ENCODE assay signal across 1 cellular context in the genomic region with DNA sequence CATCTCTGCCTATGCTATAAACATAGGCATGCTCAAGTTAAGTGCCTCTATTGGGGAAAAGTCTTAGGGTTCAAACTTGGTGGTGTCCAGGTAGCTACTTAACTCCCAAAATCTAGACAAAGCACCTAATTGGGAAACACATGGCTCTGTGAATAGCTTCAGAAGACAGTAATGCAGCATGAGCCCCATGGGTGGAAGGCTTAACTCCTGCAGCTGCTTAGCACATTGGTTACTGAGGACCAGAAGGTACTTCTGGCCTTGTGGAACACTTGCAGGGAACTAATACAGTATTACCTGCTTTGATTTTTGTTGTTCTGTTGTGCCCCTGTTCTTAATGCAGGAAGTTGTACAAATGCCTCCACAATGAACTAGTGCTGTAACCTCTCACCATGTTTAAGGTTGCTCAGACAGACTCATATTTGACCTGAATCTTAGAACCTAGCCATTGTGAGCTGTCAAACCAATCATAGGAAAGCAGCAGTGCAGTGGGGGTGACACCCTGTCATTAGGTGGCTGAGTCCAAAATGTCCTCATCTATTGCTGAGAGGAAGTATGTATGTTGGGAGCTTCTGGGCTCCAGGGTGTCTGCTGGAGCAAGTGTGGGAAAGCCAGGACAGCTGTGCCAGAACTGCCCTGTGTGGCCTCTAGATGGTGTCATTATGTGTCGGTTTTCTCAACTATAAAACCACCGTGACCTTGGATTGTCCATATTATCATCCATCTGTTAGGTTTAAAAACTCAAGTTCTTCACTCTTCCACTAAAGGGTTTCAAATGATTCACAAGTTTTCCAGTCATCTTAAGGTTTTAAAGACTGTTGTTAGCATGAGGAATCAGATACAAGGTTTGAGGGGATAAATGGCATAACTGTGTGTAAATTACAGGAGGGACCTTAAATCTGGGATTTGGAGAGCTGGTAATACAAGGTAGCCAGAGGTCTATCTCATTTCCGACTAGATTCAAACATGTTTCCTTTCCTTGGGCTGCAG.
A peak's percentile ranks its signal among the peaks of the same experiment; 100 is the strongest.
TF ChIP-seq lines count a peak whose summit lies in the region.

No MANE protein-coding gene starts in this region.

TF ChIP-seq in K562, 482 proteins besides CTCF, POLR2A, EP300 and RAD21 (continued from another document and continues in another):
- TF ChIP-seq, protein P1, sequence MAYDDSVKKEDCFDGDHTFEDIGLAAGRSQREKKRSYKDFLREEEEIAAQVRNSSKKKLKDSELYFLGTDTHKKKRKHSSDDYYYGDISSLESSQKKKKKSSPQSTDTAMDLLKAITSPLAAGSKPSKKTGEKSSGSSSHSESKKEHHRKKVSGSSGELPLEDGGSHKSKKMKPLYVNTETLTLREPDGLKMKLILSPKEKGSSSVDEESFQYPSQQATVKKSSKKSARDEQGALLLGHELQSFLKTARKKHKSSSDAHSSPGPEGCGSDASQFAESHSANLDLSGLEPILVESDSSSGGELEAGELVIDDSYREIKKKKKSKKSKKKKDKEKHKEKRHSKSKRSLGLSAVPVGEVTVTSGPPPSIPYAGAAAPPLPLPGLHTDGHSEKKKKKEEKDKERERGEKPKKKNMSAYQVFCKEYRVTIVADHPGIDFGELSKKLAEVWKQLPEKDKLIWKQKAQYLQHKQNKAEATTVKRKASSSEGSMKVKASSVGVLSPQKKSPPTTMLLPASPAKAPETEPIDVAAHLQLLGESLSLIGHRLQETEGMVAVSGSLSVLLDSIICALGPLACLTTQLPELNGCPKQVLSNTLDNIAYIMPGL (CRISPR knock-in tag; IDR thresholded peaks at IDR 0.05) = no peak
- TF ChIP-seq SRF (CRISPR knock-in tag; IDR thresholded peaks at IDR 0.05) (0 out of 4 replicates have a peak, but pooled peaks of 1 of the 2 experiments have one; percentile 27), ARID2 (IDR thresholded peaks at IDR 0.05) (no peak), CBX3 (IDR thresholded peaks at IDR 0.05; ENCODE audit: borderline replicate concordance in 1 of 2, low read length in 2 of 2) (no peak), ARID3A (IDR thresholded peaks at IDR 0.05; ENCODE audit: borderline replicate concordance, low read depth, low read length) (peak; percentile 70; the same call in 1 of the 2 replicates), BCL6 (CRISPR knock-in tag; IDR thresholded peaks at IDR 0.05) (no peak), ZNF174 (CRISPR knock-in tag; IDR thresholded peaks at IDR 0.05) (no peak), ZNF764 (CRISPR knock-in tag; IDR thresholded peaks at IDR 0.05; ENCODE audit: low read depth) (no peak), TEAD2 (tag; IDR thresholded peaks at IDR 0.05) (peak; percentile 47; the same call in 1 of the 2 replicates), MLX (CRISPR knock-in tag; conservative IDR thresholded peaks at IDR 0.05) (no peak), RHOXF2B (CRISPR knock-in tag; conservative IDR thresholded peaks at IDR 0.05) (no peak), SPI1 (IDR thresholded peaks at IDR 0.05; ENCODE audit: borderline replicate concordance, low read depth, low read length) (peak; percentile 16; the same call in 1 of the 2 replicates), TBP (optimal IDR thresholded peaks at IDR 0.05; ENCODE audit: low read depth, low read length) (no peak), ZNF217 (CRISPR knock-in tag; IDR thresholded peaks at IDR 0.05) (no peak), GABPB1 (CRISPR knock-in tag; IDR thresholded peaks at IDR 0.05) (no peak), NFIC (IDR thresholded peaks at IDR 0.05) (0 out of 2 replicates have a peak, but pooled peaks have one; percentile 13), ZNF780A (CRISPR knock-in tag; IDR thresholded peaks at IDR 0.05) (no peak), MAZ (CRISPR knock-in tag; conservative IDR thresholded peaks at IDR 0.05 in 1 of 2, IDR thresholded peaks at IDR 0.05 in 1 of 2) (peak in 1 of 2 experiments; percentile 39; a peak in 1 of 4 replicates), DEAF1 (CRISPR knock-in tag; IDR thresholded peaks at IDR 0.05) (0 out of 2 replicates have a peak, but pooled peaks have one; percentile 51), ZNF668 (CRISPR knock-in tag; IDR thresholded peaks at IDR 0.05) (0 out of 2 replicates have a peak, but pooled peaks have one; percentile 46), XRCC3 (IDR thresholded peaks at IDR 0.05) (no peak), XRCC4 (IDR thresholded peaks at IDR 0.05; ENCODE audit: extremely low read depth, insufficient read depth, insufficient read length) (no peak), NR1H2 (CRISPR knock-in tag; IDR thresholded peaks at IDR 0.05) (no peak), SUPT5H (IDR thresholded peaks at IDR 0.05) (no peak), NRF1 (conservative IDR thresholded peaks at IDR 0.05 in 1 of 2, IDR thresholded peaks at IDR 0.05 in 1 of 2) (peak in 1 of 2 experiments; percentile 17; a peak in 1 of 4 replicates), TAL1 (IDR thresholded peaks at IDR 0.05) (no peak), PCBP2 (IDR thresholded peaks at IDR 0.05; ENCODE audit: low read depth, low read length, poor library complexity, severe bottlenecking) (no peak), NFXL1 (CRISPR knock-in tag; IDR thresholded peaks at IDR 0.05) (no peak), COPS2 (conservative IDR thresholded peaks at IDR 0.05) (no peak), ZNF263 (CRISPR knock-in tag; IDR thresholded peaks at IDR 0.05; ENCODE audit: borderline replicate concordance) (no peak), ESRRA (IDR thresholded peaks at IDR 0.05; ENCODE audit: borderline replicate concordance, low read depth) (peak; percentile 96), LEF1 (IDR thresholded peaks at IDR 0.05) (peak; percentile 6; the same call in 1 of the 2 replicates), RBBP5 (IDR thresholded peaks at IDR 0.05; ENCODE audit: borderline replicate concordance, insufficient read depth, low read length, poor library complexity, severe bottlenecking) (peak; percentile 4), POLR2AphosphoS2 (IDR thresholded peaks at IDR 0.05; ENCODE audit: low read length) (no peak), KLF13 (tag; IDR thresholded peaks at IDR 0.05; ENCODE audit: borderline replicate concordance, low read depth) (no peak)
- TF ChIP-seq, protein P2, sequence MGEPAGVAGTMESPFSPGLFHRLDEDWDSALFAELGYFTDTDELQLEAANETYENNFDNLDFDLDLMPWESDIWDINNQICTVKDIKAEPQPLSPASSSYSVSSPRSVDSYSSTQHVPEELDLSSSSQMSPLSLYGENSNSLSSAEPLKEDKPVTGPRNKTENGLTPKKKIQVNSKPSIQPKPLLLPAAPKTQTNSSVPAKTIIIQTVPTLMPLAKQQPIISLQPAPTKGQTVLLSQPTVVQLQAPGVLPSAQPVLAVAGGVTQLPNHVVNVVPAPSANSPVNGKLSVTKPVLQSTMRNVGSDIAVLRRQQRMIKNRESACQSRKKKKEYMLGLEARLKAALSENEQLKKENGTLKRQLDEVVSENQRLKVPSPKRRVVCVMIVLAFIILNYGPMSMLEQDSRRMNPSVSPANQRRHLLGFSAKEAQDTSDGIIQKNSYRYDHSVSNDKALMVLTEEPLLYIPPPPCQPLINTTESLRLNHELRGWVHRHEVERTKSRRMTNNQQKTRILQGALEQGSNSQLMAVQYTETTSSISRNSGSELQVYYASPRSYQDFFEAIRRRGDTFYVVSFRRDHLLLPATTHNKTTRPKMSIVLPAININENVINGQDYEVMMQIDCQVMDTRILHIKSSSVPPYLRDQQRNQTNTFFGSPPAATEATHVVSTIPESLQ (CRISPR knock-in tag; IDR thresholded peaks at IDR 0.05) = no peak
- TF ChIP-seq, protein P3, sequence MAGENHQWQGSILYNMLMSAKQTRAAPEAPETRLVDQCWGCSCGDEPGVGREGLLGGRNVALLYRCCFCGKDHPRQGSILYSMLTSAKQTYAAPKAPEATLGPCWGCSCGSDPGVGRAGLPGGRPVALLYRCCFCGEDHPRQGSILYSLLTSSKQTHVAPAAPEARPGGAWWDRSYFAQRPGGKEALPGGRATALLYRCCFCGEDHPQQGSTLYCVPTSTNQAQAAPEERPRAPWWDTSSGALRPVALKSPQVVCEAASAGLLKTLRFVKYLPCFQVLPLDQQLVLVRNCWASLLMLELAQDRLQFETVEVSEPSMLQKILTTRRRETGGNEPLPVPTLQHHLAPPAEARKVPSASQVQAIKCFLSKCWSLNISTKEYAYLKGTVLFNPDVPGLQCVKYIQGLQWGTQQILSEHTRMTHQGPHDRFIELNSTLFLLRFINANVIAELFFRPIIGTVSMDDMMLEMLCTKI (IDR thresholded peaks at IDR 0.05; ENCODE audit: partially characterized antibody) = no peak
- TF ChIP-seq, protein P4, sequence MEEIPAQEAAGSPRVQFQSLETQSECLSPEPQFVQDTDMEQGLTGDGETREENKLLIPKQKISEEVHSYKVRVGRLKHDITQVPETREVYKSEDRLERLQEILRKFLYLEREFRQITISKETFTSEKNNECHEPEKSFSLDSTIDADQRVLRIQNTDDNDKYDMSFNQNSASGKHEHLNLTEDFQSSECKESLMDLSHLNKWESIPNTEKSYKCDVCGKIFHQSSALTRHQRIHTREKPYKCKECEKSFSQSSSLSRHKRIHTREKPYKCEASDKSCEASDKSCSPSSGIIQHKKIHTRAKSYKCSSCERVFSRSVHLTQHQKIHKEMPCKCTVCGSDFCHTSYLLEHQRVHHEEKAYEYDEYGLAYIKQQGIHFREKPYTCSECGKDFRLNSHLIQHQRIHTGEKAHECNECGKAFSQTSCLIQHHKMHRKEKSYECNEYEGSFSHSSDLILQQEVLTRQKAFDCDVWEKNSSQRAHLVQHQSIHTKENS (CRISPR knock-in tag; IDR thresholded peaks at IDR 0.05) = no peak
- TF ChIP-seq, protein P5, sequence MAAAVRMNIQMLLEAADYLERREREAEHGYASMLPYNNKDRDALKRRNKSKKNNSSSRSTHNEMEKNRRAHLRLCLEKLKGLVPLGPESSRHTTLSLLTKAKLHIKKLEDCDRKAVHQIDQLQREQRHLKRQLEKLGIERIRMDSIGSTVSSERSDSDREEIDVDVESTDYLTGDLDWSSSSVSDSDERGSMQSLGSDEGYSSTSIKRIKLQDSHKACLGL (CRISPR knock-in tag; IDR thresholded peaks at IDR 0.05; ENCODE audit: borderline replicate concordance, poor library complexity, severe bottlenecking) = no peak
- TF ChIP-seq, protein P6, sequence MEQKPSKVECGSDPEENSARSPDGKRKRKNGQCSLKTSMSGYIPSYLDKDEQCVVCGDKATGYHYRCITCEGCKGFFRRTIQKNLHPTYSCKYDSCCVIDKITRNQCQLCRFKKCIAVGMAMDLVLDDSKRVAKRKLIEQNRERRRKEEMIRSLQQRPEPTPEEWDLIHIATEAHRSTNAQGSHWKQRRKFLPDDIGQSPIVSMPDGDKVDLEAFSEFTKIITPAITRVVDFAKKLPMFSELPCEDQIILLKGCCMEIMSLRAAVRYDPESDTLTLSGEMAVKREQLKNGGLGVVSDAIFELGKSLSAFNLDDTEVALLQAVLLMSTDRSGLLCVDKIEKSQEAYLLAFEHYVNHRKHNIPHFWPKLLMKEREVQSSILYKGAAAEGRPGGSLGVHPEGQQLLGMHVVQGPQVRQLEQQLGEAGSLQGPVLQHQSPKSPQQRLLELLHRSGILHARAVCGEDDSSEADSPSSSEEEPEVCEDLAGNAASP (IDR thresholded peaks at IDR 0.05) = 0 out of 2 replicates have a peak, but pooled peaks have one; percentile 6
